In the genomic region with DNA sequence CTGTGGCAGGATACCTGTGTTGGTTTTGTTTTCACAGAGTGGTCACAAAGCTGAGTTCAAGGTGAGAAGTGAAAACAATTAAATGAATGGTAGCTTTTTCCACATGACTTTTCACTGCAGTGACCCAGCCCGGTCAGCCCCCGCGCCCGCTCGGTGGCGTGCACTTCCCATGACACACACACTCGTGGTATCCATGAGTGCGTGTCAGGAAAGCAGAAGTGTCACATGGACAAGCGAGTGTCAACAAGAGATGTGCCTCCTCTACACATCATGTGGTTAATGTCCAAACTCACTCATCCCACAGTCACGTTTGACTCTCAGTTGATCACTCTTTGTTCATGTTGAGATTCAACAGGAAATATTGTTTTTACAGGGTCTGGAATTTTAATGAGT, we compare ENCODE assay signal across 8 cellular contexts.
DNase-seq lines count a peak whose midpoint lies in the region; ATAC-seq and TF ChIP-seq lines count a peak whose summit lies in the region.

No MANE protein-coding gene starts in this region.

- peak; percentile 64 for ATAC-seq in GM19395 (IDR thresholded peaks at IDR 0.05; ENCODE audit: unreplicated experiment)
- ATAC-seq in HG03280 (IDR thresholded peaks at IDR 0.05; ENCODE audit: unreplicated experiment) = peak; percentile 32

- no peaks in the 10 kb centered on the region for H3K27me3 ChIP-seq in esophagus squamous epithelium

- WGBS in esophagus squamous epithelium, 2 donors = 67 to 82% methylated on average over 10 of the region's 10 CpGs

- peaks cover 17 to 60% (median 29%) of the 10 kb centered on the region in 3 donors for H3K4me1 ChIP-seq in esophagus squamous epithelium

- no peaks in the 10 kb centered on the region for H3K36me3 ChIP-seq in esophagus squamous epithelium

- no peaks in the 10 kb centered on the region for H3K9me3 ChIP-seq in esophagus squamous epithelium

- H3K4me3 ChIP-seq in esophagus squamous epithelium = no peak overlapping the region

- TF ChIP-seq CTCF in C4-2B (conservative IDR thresholded peaks at IDR 0.05) (no peak), esophagus squamous epithelium (IDR thresholded peaks at IDR 0.05) (no peak)

- H3K27ac ChIP-seq in C4-2B (peak overlapping the region; percentile 53; the same call in 1 of the 2 replicates), esophagus squamous epithelium (peak overlapping the region; percentile 74 to 89 (median 84)), substantia nigra (ENCODE audit: low read depth, low read length, poor library complexity, severe bottlenecking) (peak overlapping the region; percentile 35)

- no peak for TF ChIP-seq POLR2A in esophagus squamous epithelium (IDR thresholded peaks at IDR 0.05)

- intact Hi-C loops in esophagus squamous epithelium (cut with DNase I) = no loop called here

- peak; percentile 11 for DNase-seq in esophagus squamous epithelium (lab: John Stamatoyannopoulos, UW)
- peak in 13 of 49 donors; percentile 14 to 43 (median 25) for DNase-seq in substantia nigra (lab: John Stamatoyannopoulos, UW)
- no peak for DNase-seq in AG08395 (ENCODE audit: low spot score)
- DNase-seq in NCI-H1694 treated with DMSO at 0.1 percent for 48 hours (lab: John Stamatoyannopoulos, UW) = no peak
- DNase-seq in NCI-H1105 (lab: John Stamatoyannopoulos, UW) = no peak
